8 cellular contexts compared by ENCODE assay signal in genomic region chr20:36951198-36951976, GRCh38. TPM values are rescaled to one million over a fixed set of nuclear protein-coding genes. Genes with fewer than 3 reads are reported as not detected.
A peak's percentile ranks its signal among the peaks of the same experiment; 100 is the strongest.
DNase-seq lines count a peak whose midpoint lies in the region; ATAC-seq and TF ChIP-seq lines count a peak whose summit lies in the region.

Gene SAMHD1 (minus strand): TSS chr20:36951708. CDS start chr20:36951643, 65 bp downstream.

- peak within 1 kb of the TSS; percentile 80 for H3K27ac ChIP-seq in CD8-positive, alpha-beta T cell (ENCODE audit: low read depth, low read length)
- H3K27ac ChIP-seq in HL-60 (replicated peaks), result peak within 1 kb of the TSS; percentile 67

- ATAC-seq in CD8-positive, alpha-beta T cell, result peak; percentile 70
- peak; percentile 89 for ATAC-seq in GM19455 (IDR thresholded peaks at IDR 0.05; ENCODE audit: unreplicated experiment)

- peak within 1 kb of the TSS; percentile 96 for H3K4me3 Mint-ChIP-seq in CD8-positive, alpha-beta T cell

- no peaks in the 10 kb centered on the region for H3K27me3 ChIP-seq in CD8-positive, alpha-beta T cell (ENCODE audit: insufficient read depth, low read length)
- no peaks in the 10 kb centered on the region for H3K27me3 ChIP-seq in HL-60 (ENCODE audit: insufficient read depth, poor library complexity, severe bottlenecking)

- peaks cover 33% of the 10 kb centered on the region for H3K36me3 Mint-ChIP-seq in CD8-positive, alpha-beta T cell

- CTCF ChIA-PET in CD8-positive, alpha-beta T cell (lab: Charles Lee), result no interaction called here

- intact Hi-C loops in CD8-positive, alpha-beta T cell (cut with DNase I, micrococcal nuclease), result loop anchor here (1.0 to 2.0 kb wide), 4 partner anchors 18 to 57 kb away; no protein-coding TSS in a partner anchor

- peak within 1 kb of the TSS; percentile 95 for H3K4me3 ChIP-seq in CD8-positive, alpha-beta T cell (ENCODE audit: low read depth, low read length)
- H3K4me3 ChIP-seq in HL-60 (replicated peaks; ENCODE audit: insufficient read depth, low read length), result peak within 1 kb of the TSS; percentile 83

- H3K27ac Mint-ChIP-seq in CD8-positive, alpha-beta T cell, result peak within 1 kb of the TSS; percentile 96

- no peaks in the 10 kb centered on the region for H3K9me3 ChIP-seq in CD8-positive, alpha-beta T cell (ENCODE audit: low read length)

- DNase-seq in CD8-positive, alpha-beta T cell, result peak; percentile 67 to 91 (median 81)
- DNase-seq in HL-60 (ENCODE audit: low read depth in 1 of 2, low spot score in 1 of 2) (peak; percentile 97 to 98), NK-92 (lab: John Stamatoyannopoulos, UW; ENCODE audit: unreplicated experiment) (peak; percentile 66), medulla oblongata (ENCODE audit: extremely low spot score) (peak; percentile 99)
- DNase-seq in activated CD8-positive, alpha-beta memory T cell treated with anti-CD3 and anti-CD28 coated beads for 24 hours, result peak; percentile 94
- peak; percentile 78 for DNase-seq in effector CD8-positive, alpha-beta T cell (lab: John Stamatoyannopoulos, UW)
- DNase-seq in stimulated activated CD8-positive, alpha-beta memory T cell treated with anti-CD3 and anti-CD28 coated beads, Interleukin-12 subunit alpha, Interleukin-12 subunit beta, amount 100 ng/mL, for 1 hour (ENCODE audit: low read depth), result peak; percentile 73

- POLR2A ChIA-PET in CD8-positive, alpha-beta T cell (lab: Charles Lee), result interaction anchor here (1.0 kb wide), 1 partner anchor 32 kb away, joined by 3 read pairs; no protein-coding TSS in a partner anchor

- H3K9me3 Mint-ChIP-seq in CD8-positive, alpha-beta T cell, result no peaks in the 10 kb centered on the region

- H3K4me1 ChIP-seq in CD8-positive, alpha-beta T cell (ENCODE audit: insufficient read depth, low read length), result peaks cover 47% of the 10 kb centered on the region

- TF ChIP-seq CTCF in CD8-positive, alpha-beta T cell (IDR thresholded peaks at IDR 0.05), result no peak
- TF ChIP-seq CTCF in HL-60 (IDR thresholded peaks at IDR 0.05; ENCODE audit: insufficient read depth, low read length), result no peak

- H3K27me3 Mint-ChIP-seq in CD8-positive, alpha-beta T cell (ENCODE audit: low read depth), result no peaks in the 10 kb centered on the region

- H3K4me1 Mint-ChIP-seq in CD8-positive, alpha-beta T cell (ENCODE audit: low read depth), result peaks cover 50% of the 10 kb centered on the region

- no peaks in the 10 kb centered on the region for H3K36me3 ChIP-seq in CD8-positive, alpha-beta T cell (ENCODE audit: insufficient read depth, low read length)

RNA-seq across cellular contexts. Expression of gene SAMHD1, which starts in this region (rescaled TPM):
- total RNA-seq in CD8-positive, alpha-beta T cell, result 10 to 100 TPM; 74.6 to 78.2 TPM

Comparison
In these comparisons a context has a peak if more than half of its experiments do, and no peak if none do; other contexts are left out.
1. Peak in every context shown above with its lines: DNase-seq, ATAC-seq, H3K4me3 ChIP-seq and H3K27ac ChIP-seq.